In genomic region chr10:122112625-122113160, GRCh38 we compare ENCODE assay signal across 8 cellular contexts.
DNase-seq lines count a peak whose midpoint lies in the region; ATAC-seq lines count a peak whose summit lies in the region.

No MANE protein-coding gene starts in this region.

- H3K4me3 ChIP-seq in iPS-11a (ENCODE audit: low read depth, low read length): peak overlapping the region; percentile 60
- H3K4me3 ChIP-seq in CD4-positive, alpha-beta memory T cell (ENCODE audit: low read length in 2 of 2): no peak overlapping the region

- peak; percentile 67 for ATAC-seq in GM18909 (IDR thresholded peaks at IDR 0.05; ENCODE audit: poor library complexity, unreplicated experiment)
- peak; percentile 87 for ATAC-seq in sciatic nerve
- ATAC-seq in GM21367 (IDR thresholded peaks at IDR 0.05; ENCODE audit: unreplicated experiment): no peak

- no peaks in the 10 kb centered on the region for H3K9me3 ChIP-seq in CD4-positive, alpha-beta memory T cell (ENCODE audit: control insufficient read depth in 1 of 2, low read length in 2 of 2)

- H3K27me3 Mint-ChIP-seq in CD4-positive, alpha-beta memory T cell: peaks cover 37 to 44% of the 10 kb centered on the region in 2 donors
- peaks cover 46% of the 10 kb centered on the region for H3K27me3 Mint-ChIP-seq in activated T-helper 2 cell treated with anti-CD3 and anti-CD28 coated beads, Interferon-gamma antibody, Interleukin-2, Interleukin-4, amounts not matched to agents 10 μg/mL and 5 μg/mL and 100 μg/mL, durations not matched to agents 14 hours and 24 hours and 36 hours (ENCODE audit: low read depth)

- POLR2A ChIA-PET in CD4-positive, alpha-beta memory T cell (lab: Charles Lee; ENCODE audit: partially characterized antibody): no interaction called here

- DNase-seq in NCI-H146 treated with DMSO at 0.1 percent for 48 hours (lab: John Stamatoyannopoulos, UW; ENCODE audit: unreplicated experiment) (peak; percentile 37), brain pericyte (ENCODE audit: low read depth, low spot score) (peak; percentile 72), sciatic nerve (ENCODE audit: low spot score) (peak; percentile 86)
- no peak for DNase-seq in CD4-positive, alpha-beta memory T cell
- DNase-seq in activated T-helper 2 cell treated with anti-CD3 and anti-CD28 coated beads, Interferon-gamma antibody, Interleukin-2, Interleukin-4, amounts not matched to agents 10 μg/mL and 5 μg/mL and 100 μg/mL, durations not matched to agents 14 hours and 24 hours and 36 hours (ENCODE audit: low spot score): no peak

- no peaks in the 10 kb centered on the region for H3K36me3 ChIP-seq in CD4-positive, alpha-beta memory T cell (ENCODE audit: insufficient read depth, low read length)

- H3K27me3 ChIP-seq in CD4-positive, alpha-beta memory T cell (ENCODE audit: insufficient read depth, low read length): peaks cover 12% of the 10 kb centered on the region

- H3K9me3 Mint-ChIP-seq in CD4-positive, alpha-beta memory T cell: peaks cover 0 to 2% (median 0%) of the 10 kb centered on the region in 8 donors
- no peaks in the 10 kb centered on the region for H3K9me3 Mint-ChIP-seq in activated T-helper 2 cell treated with anti-CD3 and anti-CD28 coated beads, Interferon-gamma antibody, Interleukin-2, Interleukin-4, amounts not matched to agents 10 μg/mL and 5 μg/mL and 100 μg/mL, durations not matched to agents 14 hours and 24 hours and 36 hours

- intact Hi-C loops in sciatic nerve (cut with DNase I): loop anchor here (10.0 kb wide), 1 partner anchor 58 kb away; no protein-coding TSS in a partner anchor
- intact Hi-C loops in CD4-positive, alpha-beta memory T cell (cut with micrococcal nuclease): no loop called here
- intact Hi-C loops in activated T-helper 2 cell treated with anti-CD3 and anti-CD28 coated beads, Interferon-gamma antibody, Interleukin-2, Interleukin-4, amounts not matched to agents 10 μg/mL and 5 μg/mL and 100 μg/mL, durations not matched to agents 14 hours and 24 hours and 36 hours (cut with micrococcal nuclease): no loop called here

- H3K27ac Mint-ChIP-seq in CD4-positive, alpha-beta memory T cell: no peak overlapping the region
- no peak overlapping the region for H3K27ac Mint-ChIP-seq in activated T-helper 2 cell treated with anti-CD3 and anti-CD28 coated beads, Interferon-gamma antibody, Interleukin-2, Interleukin-4, amounts not matched to agents 10 μg/mL and 5 μg/mL and 100 μg/mL, durations not matched to agents 14 hours and 24 hours and 36 hours

- CTCF ChIA-PET in CD4-positive, alpha-beta memory T cell (lab: Charles Lee; ENCODE audit: partially characterized antibody): no interaction called here

- H3K4me1 Mint-ChIP-seq in CD4-positive, alpha-beta memory T cell: peaks cover 0 to 11% (median under 1%) of the 10 kb centered on the region in 4 donors
- no peaks in the 10 kb centered on the region for H3K4me1 Mint-ChIP-seq in activated T-helper 2 cell treated with anti-CD3 and anti-CD28 coated beads, Interferon-gamma antibody, Interleukin-2, Interleukin-4, amounts not matched to agents 10 μg/mL and 5 μg/mL and 100 μg/mL, durations not matched to agents 14 hours and 24 hours and 36 hours (ENCODE audit: low read depth)

- H3K4me1 ChIP-seq in CD4-positive, alpha-beta memory T cell (ENCODE audit: insufficient read depth, low read length): no peaks in the 10 kb centered on the region

- no peaks in the 10 kb centered on the region for H3K36me3 Mint-ChIP-seq in CD4-positive, alpha-beta memory T cell
- no peaks in the 10 kb centered on the region for H3K36me3 Mint-ChIP-seq in activated T-helper 2 cell treated with anti-CD3 and anti-CD28 coated beads, Interferon-gamma antibody, Interleukin-2, Interleukin-4, amounts not matched to agents 10 μg/mL and 5 μg/mL and 100 μg/mL, durations not matched to agents 14 hours and 24 hours and 36 hours (ENCODE audit: low read depth)

- no peak overlapping the region for H3K27ac ChIP-seq in CD4-positive, alpha-beta memory T cell (ENCODE audit: low read depth, low read length)

- H3K4me3 Mint-ChIP-seq in CD4-positive, alpha-beta memory T cell: no peak overlapping the region
- no peak overlapping the region for H3K4me3 Mint-ChIP-seq in activated T-helper 2 cell treated with anti-CD3 and anti-CD28 coated beads, Interferon-gamma antibody, Interleukin-2, Interleukin-4, amounts not matched to agents 10 μg/mL and 5 μg/mL and 100 μg/mL, durations not matched to agents 14 hours and 24 hours and 36 hours (ENCODE audit: low read depth)

Comparison
In these comparisons a context has a peak if more than half of its experiments do, and no peak if none do; other contexts are left out.
1. DNase-seq: peak in NCI-H146 treated with DMSO at 0.1 percent for 48 hours (single experiment), brain pericyte (single experiment) and sciatic nerve (single experiment); none in CD4-positive, alpha-beta memory T cell (0 of 5) and activated T-helper 2 cell treated with anti-CD3 and anti-CD28 coated beads, Interferon-gamma antibody, Interleukin-2, Interleukin-4, amounts not matched to agents 10 μg/mL and 5 μg/mL and 100 μg/mL, durations not matched to agents 14 hours and 24 hours and 36 hours (single experiment).